Comparison of ENCODE assay signal across 8 cellular contexts in genomic region chr17:63919311-63919723, GRCh38. TPM values are rescaled to one million over a fixed set of nuclear protein-coding genes. Genes with fewer than 3 reads are reported as not detected.
DNase-seq lines count a peak whose midpoint lies in the region; ATAC-seq, FAIRE-seq and TF ChIP-seq lines count a peak whose summit lies in the region.

No MANE protein-coding gene starts in this region.

- H3K9ac ChIP-seq in SK-N-SH, result no peak overlapping the region

- CTCF ChIA-PET in SK-N-SH (lab: Yijun Ruan, JAX), result interaction anchor here (0.6 to 6.7 kb wide), 75 partner anchors 8 to 500 kb away, joined by 3 to 214 read pairs (median 6); partner anchors contain the start of genes CD79B, CSHL1, ERN1 and ICAM2
- CTCF ChIA-PET in activated naive CD4-positive, alpha-beta T cell treated with anti-CD3 and anti-CD28 coated beads for 36 hours (lab: Charles Lee), result interaction anchor here (0.7 to 5.5 kb wide), 35 partner anchors 8 to 372 kb away, joined by 3 to 91 read pairs (median 4); partner anchors contain the start of genes CD79B, CSHL1 and ICAM2

- H3K27ac Mint-ChIP-seq in activated naive CD4-positive, alpha-beta T cell treated with anti-CD3 and anti-CD28 coated beads for 36 hours, result no peak overlapping the region

- no peaks in the 10 kb centered on the region for H3K4me1 ChIP-seq in SK-N-SH (ENCODE audit: control insufficient read depth in 1 of 2, insufficient read depth in 2 of 2, low read depth in 1 of 2, low read length in 1 of 2)

- H3K9me3 ChIP-seq in SK-N-SH, result no peaks in the 10 kb centered on the region

- peaks cover 31% of the 10 kb centered on the region for H3K27me3 ChIP-seq in SK-N-SH (ENCODE audit: insufficient read depth)

- ATAC-seq in Right ventricle myocardium superior (ENCODE audit: poor library complexity) (peak; percentile 87), sciatic nerve (peak; percentile 77), HG03097 (IDR thresholded peaks at IDR 0.05; ENCODE audit: low FRiP score, unreplicated experiment) (no peak)

- DNase-seq in AG08396 (ENCODE audit: low spot score) (peak; percentile 87), GM18507 (ENCODE audit: extremely low spot score, insufficient read length, low read depth) (peak; percentile 71), HT-29 (ENCODE audit: low spot score) (peak; percentile 77), SK-N-SH (peak; percentile 89), Right ventricle myocardium superior (no peak), sciatic nerve (ENCODE audit: low spot score) (no peak)
- peak; percentile 86 for DNase-seq in activated naive CD4-positive, alpha-beta T cell treated with anti-CD3 and anti-CD28 coated beads for 36 hours

- no peak for TF ChIP-seq EP300 in SK-N-SH (IDR thresholded peaks at IDR 0.05; ENCODE audit: borderline replicate concordance in 1 of 2, low read depth in 1 of 2, low read length in 1 of 2)

- H3K9me3 Mint-ChIP-seq in activated naive CD4-positive, alpha-beta T cell treated with anti-CD3 and anti-CD28 coated beads for 36 hours, result no peaks in the 10 kb centered on the region

- no peak overlapping the region for H3K27ac ChIP-seq in SK-N-SH (ENCODE audit: low read depth in 2 of 2, low read length in 1 of 2)

- no peaks in the 10 kb centered on the region for H3K36me3 Mint-ChIP-seq in activated naive CD4-positive, alpha-beta T cell treated with anti-CD3 and anti-CD28 coated beads for 36 hours (ENCODE audit: low read depth)

- no peaks in the 10 kb centered on the region for H3K79me2 ChIP-seq in SK-N-SH (ENCODE audit: insufficient read depth)

- intact Hi-C loops in activated naive CD4-positive, alpha-beta T cell treated with anti-CD3 and anti-CD28 coated beads for 36 hours (cut with micrococcal nuclease), result loop anchor here (1.0 kb wide), 5 partner anchors 27 to 211 kb away; partner anchors contain the start of gene ERN1
- intact Hi-C loops in Right ventricle myocardium superior (cut with DNase I) (loop anchor here (5.0 to 10.0 kb wide), 3 partner anchors 73 to 218 kb away; partner anchors contain the start of gene ICAM2), sciatic nerve (cut with DNase I) (no loop called here)

- peak; percentile 75 for FAIRE-seq in GM18507 (lab: Jason Lieb, UNC)

- H3K27me3 Mint-ChIP-seq in activated naive CD4-positive, alpha-beta T cell treated with anti-CD3 and anti-CD28 coated beads for 36 hours (ENCODE audit: low read depth), result no peaks in the 10 kb centered on the region

- H3K9me2 ChIP-seq in SK-N-SH, result no peaks in the 10 kb centered on the region

- H3K36me3 ChIP-seq in SK-N-SH (replicated peaks in 1 of 2; ENCODE audit: control insufficient read depth in 1 of 2, insufficient read depth in 2 of 2, low read length in 1 of 2), result no peaks in the 10 kb centered on the region

- peaks cover 5% of the 10 kb centered on the region for H3K4me1 Mint-ChIP-seq in activated naive CD4-positive, alpha-beta T cell treated with anti-CD3 and anti-CD28 coated beads for 36 hours (ENCODE audit: low read depth)

- H3K4me3 ChIP-seq in SK-N-SH (ENCODE audit: low read depth in 2 of 2, low read length in 1 of 2), result no peak overlapping the region

- POLR2A ChIA-PET in SK-N-SH (lab: Yijun Ruan, JAX), result no interaction called here

- H3F3A ChIP-seq in SK-N-SH (replicated peaks; ENCODE audit: insufficient read depth), result no peaks in the 10 kb centered on the region

- no peaks in the 10 kb centered on the region for H4K20me1 ChIP-seq in SK-N-SH (ENCODE audit: insufficient read depth)

- TF ChIP-seq CTCF in SK-N-SH (IDR thresholded peaks at IDR 0.05), result peak; percentile 96

- TF ChIP-seq RAD21 in SK-N-SH (IDR thresholded peaks at IDR 0.05; ENCODE audit: low read length), result peak; percentile 92

- no peak overlapping the region for H2AFZ ChIP-seq in SK-N-SH (ENCODE audit: low read depth)

- 31% methylated on average over 8 of the region's 8 CpGs for WGBS in SK-N-SH (ENCODE audit: low lambda C conversion rate)

- H3K4me3 Mint-ChIP-seq in activated naive CD4-positive, alpha-beta T cell treated with anti-CD3 and anti-CD28 coated beads for 36 hours, result no peak overlapping the region

- no peak overlapping the region for H3K4me2 ChIP-seq in SK-N-SH

TF ChIP-seq in SK-N-SH, 30 proteins besides CTCF, POLR2A, EP300 and RAD21:
- TF ChIP-seq RXRA (IDR thresholded peaks at IDR 0.05; ENCODE audit: borderline replicate concordance, low read depth) (no peak), SMC3 (IDR thresholded peaks at IDR 0.05; ENCODE audit: low read depth, low read length) (peak; percentile 80), NFIC (IDR thresholded peaks at IDR 0.05; ENCODE audit: borderline replicate concordance) (no peak), MXI1 (IDR thresholded peaks at IDR 0.05; ENCODE audit: low read depth, low read length) (no peak), POLR2AphosphoS5 (IDR thresholded peaks at IDR 0.05; ENCODE audit: low read depth, low read length) (no peak)

RNA-seq across cellular contexts. Expression of gene GH1, which starts 0.7 kb away (rescaled TPM):
- total RNA-seq in HT-29 (2014; rRNA removed; shearing (Covaris generic)), result not detected in 2 replicates
- not detected in 2 replicates for polyA plus RNA-seq in SK-N-SH (2012; rRNA removed)
- not detected in 2 replicates for polyA plus RNA-seq in SK-N-SH (2012; cell fraction: cytosol; rRNA removed)
- polyA plus RNA-seq in SK-N-SH (2012; cell fraction: nucleus; rRNA removed), result not detected in 2 replicates
- total RNA-seq in activated naive CD4-positive, alpha-beta T cell treated with anti-CD3 and anti-CD28 coated beads for 36 hours, result not detected
- total RNA-seq in Right ventricle myocardium superior (not detected), sciatic nerve (not detected)

RNA-seq across cellular contexts. Expression of gene CSHL1, which starts 8.3 kb away (rescaled TPM):
- not detected in 2 replicates for total RNA-seq in HT-29 (2014; rRNA removed; shearing (Covaris generic))
- not detected in 2 replicates for polyA plus RNA-seq in SK-N-SH (2012; rRNA removed)
- not detected in 2 replicates for polyA plus RNA-seq in SK-N-SH (2012; cell fraction: cytosol; rRNA removed)
- not detected in 2 replicates for polyA plus RNA-seq in SK-N-SH (2012; cell fraction: nucleus; rRNA removed)
- total RNA-seq in activated naive CD4-positive, alpha-beta T cell treated with anti-CD3 and anti-CD28 coated beads for 36 hours, result not detected
- total RNA-seq in Right ventricle myocardium superior (not detected), sciatic nerve (not detected)

RNA-seq across cellular contexts. Expression of gene CD79B, which starts 12.8 kb away (rescaled TPM):
- not detected in 2 replicates for total RNA-seq in HT-29 (2014; rRNA removed; shearing (Covaris generic))
- 0.06 and 0.10 TPM in 2 replicates for polyA plus RNA-seq in SK-N-SH (2012; rRNA removed)
- polyA plus RNA-seq in SK-N-SH (2012; cell fraction: cytosol; rRNA removed), result 0.08 and 0.30 TPM in 2 replicates
- 0.08 TPM in 1 of 2 replicates, not detected in the other for polyA plus RNA-seq in SK-N-SH (2012; cell fraction: nucleus; rRNA removed)
- 10 to 100 TPM; 24.2 to 24.3 TPM for total RNA-seq in activated naive CD4-positive, alpha-beta T cell treated with anti-CD3 and anti-CD28 coated beads for 36 hours
- total RNA-seq in Right ventricle myocardium superior (8.9 TPM), sciatic nerve (5.3 TPM)

RNA-seq across cellular contexts. Expression of gene CSH1, which starts 22.9 kb away (rescaled TPM):
- total RNA-seq in HT-29 (2014; rRNA removed; shearing (Covaris generic)), result not detected in 2 replicates
- not detected in 2 replicates for polyA plus RNA-seq in SK-N-SH (2012; rRNA removed)
- polyA plus RNA-seq in SK-N-SH (2012; cell fraction: cytosol; rRNA removed), result not detected in 2 replicates
- polyA plus RNA-seq in SK-N-SH (2012; cell fraction: nucleus; rRNA removed), result not detected in 2 replicates
- not detected for total RNA-seq in activated naive CD4-positive, alpha-beta T cell treated with anti-CD3 and anti-CD28 coated beads for 36 hours
- total RNA-seq in Right ventricle myocardium superior, result not detected
- not detected for total RNA-seq in sciatic nerve

RNA-seq across cellular contexts. Expression of gene GH2, which starts 37.6 kb away (rescaled TPM):
- total RNA-seq in HT-29 (2014; rRNA removed; shearing (Covaris generic)), result not detected in 2 replicates
- not detected in 2 replicates for polyA plus RNA-seq in SK-N-SH (2012; rRNA removed)
- polyA plus RNA-seq in SK-N-SH (2012; cell fraction: cytosol; rRNA removed), result not detected in 2 replicates
- polyA plus RNA-seq in SK-N-SH (2012; cell fraction: nucleus; rRNA removed), result not detected in 2 replicates
- total RNA-seq in activated naive CD4-positive, alpha-beta T cell treated with anti-CD3 and anti-CD28 coated beads for 36 hours, result not detected
- total RNA-seq in Right ventricle myocardium superior (not detected), sciatic nerve (not detected)

Comparison
In these comparisons a context has a peak if more than half of its experiments do, and no peak if none do; other contexts are left out.
1. DNase-seq: peak in AG08396 (single experiment), GM18507 (single experiment), HT-29 (single experiment), SK-N-SH (single experiment) and activated naive CD4-positive, alpha-beta T cell treated with anti-CD3 and anti-CD28 coated beads for 36 hours (single experiment); none in Right ventricle myocardium superior (single experiment) and sciatic nerve (single experiment).